ENCODE assay signal across 34 cellular contexts in the genomic region with DNA sequence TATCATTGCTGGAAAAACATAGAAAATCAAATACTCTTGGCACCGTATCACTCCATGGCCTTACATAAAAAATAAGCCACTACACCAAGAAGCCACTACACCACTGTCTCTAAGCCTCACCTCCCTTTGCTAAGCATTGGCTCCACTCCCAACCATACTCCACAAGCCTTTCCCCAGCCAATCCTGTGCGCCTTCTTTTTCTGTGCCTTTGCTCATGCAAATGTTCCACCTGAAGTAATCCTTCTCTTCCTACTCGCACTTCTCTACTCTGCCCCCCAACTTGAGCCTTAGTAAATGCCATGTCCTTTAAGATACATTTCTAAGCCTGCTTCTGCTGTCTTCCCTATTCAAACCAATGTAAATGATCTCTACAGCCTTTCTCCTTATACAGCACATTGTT.
"Had no signal": no experiment of that assay in that cellular context is flagged by ENCODE, and none has a peak within 500 bp of the region (broad histone marks: within the 10 kb centered on the region; RNA-seq: fewer than 3 reads in every experiment).

No MANE protein-coding gene starts in this region.

- DNase-seq: activated CD4-positive, alpha-beta memory T cell treated with anti-CD3 and anti-CD28 coated beads for 36 hours; activated CD4-positive, alpha-beta T cell treated with anti-CD3 and anti-CD28 coated beads for 36 hours; activated CD4-positive, alpha-beta T cell treated with anti-CD3 and anti-CD28 coated beads, Interleukin-2, amount 10 ng/mL, durations not matched to agents 24 days and 14 days; activated CD4-positive, CD25-positive, alpha-beta regulatory T cell; activated CD4-positive, CD25-positive, alpha-beta regulatory T cell treated with anti-CD3 and anti-CD28 coated beads, Interleukin-2, amount 50 U/mL, for 72 hours; activated CD8-positive, alpha-beta memory T cell treated with anti-CD3 and anti-CD28 coated beads, Interleukin-2, amount 10 ng/mL, durations not matched to agents 7 days and 5 days; activated CD8-positive, alpha-beta memory T cell treated with anti-CD3 and anti-CD28 coated beads, Interleukin-2, amount 50 U/mL, for 4 hours; activated CD8-positive, alpha-beta T cell treated with anti-CD3 and anti-CD28 coated beads, Interleukin-2, amount 10 ng/mL, durations not matched to agents 7 days and 5 days; activated effector memory CD4-positive, alpha-beta T cell treated with anti-CD3 and anti-CD28 coated beads, Interleukin-2, amount 50 U/mL, for 16 hours; activated naive CD4-positive, alpha-beta T cell treated with anti-CD3 and anti-CD28 coated beads for 36 hours; activated naive CD8-positive, alpha-beta T cell treated with anti-CD3 and anti-CD28 coated beads for 36 hours; activated naive CD8-positive, alpha-beta T cell treated with anti-CD3 and anti-CD28 coated beads, Interleukin-2, amount 50 U/mL, for 24 hours; activated T-cell treated with anti-CD3 and anti-CD28 coated beads, Interleukin-2, amount 50 U/mL, for 1 hour; activated T-cell treated with anti-CD3 and anti-CD28 coated beads, Interleukin-2, amount 50 U/mL, for 48 hours; adrenal gland; amygdala; central memory CD4-positive, alpha-beta T cell; cerebellar nuclear complex; colonic mucosa; effector CD8-positive, alpha-beta T cell; esophagus squamous epithelium; foreskin fibroblast; head of caudate nucleus; T-helper 1 cell; T-helper 17 cell; T1000; WERI-Rb-1 had no signal

- H3K9me3 ChIP-seq: adrenal gland, ascending aorta, breast epithelium, colonic mucosa, esophagus squamous epithelium had no signal

- H3K27ac ChIP-seq: adrenal gland, ascending aorta, breast epithelium, cardiac muscle cell, colonic mucosa, epithelial cell of prostate, esophagus squamous epithelium, WERI-Rb-1 had no signal

- H3K4me3 ChIP-seq: adrenal gland, ascending aorta, breast epithelium, cardiac muscle cell, colonic mucosa, esophagus squamous epithelium had no signal

- H3K27me3 ChIP-seq: adrenal gland, ascending aorta, breast epithelium, cardiac muscle cell, colonic mucosa, esophagus squamous epithelium had no signal

- FAIRE-seq: endometrium, endothelial cell of umbilical vein, frontal cortex had no signal

- ATAC-seq: activated CD4-positive, alpha-beta T cell treated with anti-CD3 and anti-CD28 coated beads for 36 hours; activated CD8-positive, alpha-beta memory T cell treated with anti-CD3 and anti-CD28 coated beads, Interleukin-2, amount 10 ng/mL, durations not matched to agents 7 days and 5 days; activated CD8-positive, alpha-beta T cell treated with anti-CD3 and anti-CD28 coated beads, Interleukin-2, amount 10 ng/mL, durations not matched to agents 7 days and 5 days; activated naive CD8-positive, alpha-beta T cell treated with anti-CD3 and anti-CD28 coated beads, Interleukin-2, amount 50 U/mL, for 24 hours; T-helper 17 cell had no signal

- H3K4me1 ChIP-seq: adrenal gland, ascending aorta, breast epithelium, colonic mucosa, esophagus squamous epithelium had no signal

- H3K36me3 ChIP-seq: adrenal gland, ascending aorta, breast epithelium, cardiac muscle cell, colonic mucosa, esophagus squamous epithelium, WERI-Rb-1 had no signal
